In the genomic region with DNA sequence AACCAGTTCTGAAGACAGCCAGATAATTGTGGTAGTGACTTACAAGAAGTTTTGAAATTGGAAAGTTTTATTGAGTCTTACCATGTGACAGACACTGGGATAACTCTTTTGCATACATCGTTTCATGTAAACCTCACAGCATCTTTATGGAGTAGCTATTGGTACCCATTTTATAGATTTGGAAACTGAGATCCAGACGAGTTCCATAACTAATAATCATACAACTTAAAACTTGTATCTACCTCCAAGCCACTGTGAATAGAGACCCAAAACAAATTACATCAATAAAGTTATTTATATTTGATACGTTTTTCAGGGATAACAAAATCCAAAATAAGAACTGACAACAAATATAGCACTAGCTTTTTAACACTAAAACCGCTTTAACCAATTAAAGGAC, we compare ENCODE assay signal across 2 cellular contexts.
TF ChIP-seq lines count a peak whose summit lies in the region.

No MANE protein-coding gene starts in this region.

TF ChIP-seq in HepG2, 621 proteins besides CTCF, POLR2A, EP300 and RAD21:
- TF ChIP-seq FOXP1 (IDR thresholded peaks at IDR 0.05) (no peak), FOXP1 (CRISPR knock-in tag; IDR thresholded peaks at IDR 0.05) (no peak), ZNF629 (CRISPR knock-in tag; conservative IDR thresholded peaks at IDR 0.05) (peak; percentile 91)

TF ChIP-seq in K562, 482 proteins besides CTCF, POLR2A, EP300 and RAD21:
- TF ChIP-seq ZNF668 (CRISPR knock-in tag; IDR thresholded peaks at IDR 0.05): no peak
- TF ChIP-seq NFYB (IDR thresholded peaks at IDR 0.05; ENCODE audit: extremely low read depth, insufficient read length): no peak
- TF ChIP-seq ZNF197 (CRISPR knock-in tag; IDR thresholded peaks at IDR 0.05; ENCODE audit: low read depth): no peak
- peak in 1 of 2 experiments; percentile 33; a peak in 1 of 4 replicates for TF ChIP-seq KDM1A (IDR thresholded peaks at IDR 0.05)
- TF ChIP-seq BCOR (IDR thresholded peaks at IDR 0.05): peak; percentile 78
- TF ChIP-seq SMARCA5 (IDR thresholded peaks at IDR 0.05): 0 out of 2 replicates have a peak, but pooled peaks have one; percentile 36
- TF ChIP-seq RHOXF2B (CRISPR knock-in tag; conservative IDR thresholded peaks at IDR 0.05): no peak
- no peak for TF ChIP-seq ELF1 (tag; IDR thresholded peaks at IDR 0.05)
- TF ChIP-seq NEUROD1 (IDR thresholded peaks at IDR 0.05; ENCODE audit: borderline replicate concordance, low read depth, low read length, partially characterized antibody): no peak
- TF ChIP-seq L3MBTL2 (IDR thresholded peaks at IDR 0.05): no peak
- TF ChIP-seq, protein P1, sequence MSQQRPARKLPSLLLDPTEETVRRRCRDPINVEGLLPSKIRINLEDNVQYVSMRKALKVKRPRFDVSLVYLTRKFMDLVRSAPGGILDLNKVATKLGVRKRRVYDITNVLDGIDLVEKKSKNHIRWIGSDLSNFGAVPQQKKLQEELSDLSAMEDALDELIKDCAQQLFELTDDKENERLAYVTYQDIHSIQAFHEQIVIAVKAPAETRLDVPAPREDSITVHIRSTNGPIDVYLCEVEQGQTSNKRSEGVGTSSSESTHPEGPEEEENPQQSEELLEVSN (IDR thresholded peaks at IDR 0.05; ENCODE audit: borderline replicate concordance in 1 of 2, extremely low read depth in 1 of 2, insufficient read depth in 1 of 2, insufficient read length in 1 of 2, low read depth in 1 of 2, low read length in 1 of 2, poor library complexity in 1 of 2, severe bottlenecking in 1 of 2): no peak
- no peak for TF ChIP-seq CCAR2 (IDR thresholded peaks at IDR 0.05; ENCODE audit: low read depth, low read length)
- no peak for TF ChIP-seq STAT5A (IDR thresholded peaks at IDR 0.05; ENCODE audit: borderline replicate concordance, low read length)
- TF ChIP-seq ZNF212 (CRISPR knock-in tag; IDR thresholded peaks at IDR 0.05): no peak
- TF ChIP-seq ZNF778 (CRISPR knock-in tag; IDR thresholded peaks at IDR 0.05): no peak
- 0 out of 4 replicates have a peak, but pooled peaks of 1 of the 2 experiments have one; percentile 17 for TF ChIP-seq RCOR1 (IDR thresholded peaks at IDR 0.05; ENCODE audit: borderline replicate concordance in 1 of 2, low read depth in 2 of 2, low read length in 2 of 2)
- TF ChIP-seq MEIS2 (IDR thresholded peaks at IDR 0.05; ENCODE audit: partially characterized antibody): no peak
- TF ChIP-seq, protein P2, sequence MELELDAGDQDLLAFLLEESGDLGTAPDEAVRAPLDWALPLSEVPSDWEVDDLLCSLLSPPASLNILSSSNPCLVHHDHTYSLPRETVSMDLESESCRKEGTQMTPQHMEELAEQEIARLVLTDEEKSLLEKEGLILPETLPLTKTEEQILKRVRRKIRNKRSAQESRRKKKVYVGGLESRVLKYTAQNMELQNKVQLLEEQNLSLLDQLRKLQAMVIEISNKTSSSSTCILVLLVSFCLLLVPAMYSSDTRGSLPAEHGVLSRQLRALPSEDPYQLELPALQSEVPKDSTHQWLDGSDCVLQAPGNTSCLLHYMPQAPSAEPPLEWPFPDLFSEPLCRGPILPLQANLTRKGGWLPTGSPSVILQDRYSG (tag; conservative IDR thresholded peaks at IDR 0.05; ENCODE audit: low read depth): no peak
- TF ChIP-seq TCF7 (IDR thresholded peaks at IDR 0.05; ENCODE audit: borderline replicate concordance): no peak
- TF ChIP-seq FOS (IDR thresholded peaks at IDR 0.05; ENCODE audit: extremely low read depth, insufficient read length): no peak
- no peak for TF ChIP-seq MTF1 (CRISPR knock-in tag; IDR thresholded peaks at IDR 0.05; ENCODE audit: borderline replicate concordance)
- TF ChIP-seq ADNP (tag; IDR thresholded peaks at IDR 0.05): peak; percentile 57; the same call in 1 of the 2 replicates
- TF ChIP-seq ZNF707 (CRISPR knock-in tag; conservative IDR thresholded peaks at IDR 0.05): no peak
- no peak for TF ChIP-seq NBN (IDR thresholded peaks at IDR 0.05; ENCODE audit: low read depth)
- no peak for TF ChIP-seq SP2 (IDR thresholded peaks at IDR 0.05; ENCODE audit: extremely low read depth, low read depth, low read length, poor library complexity, severe bottlenecking)
- no peak for TF ChIP-seq SIN3A (IDR thresholded peaks at IDR 0.05; ENCODE audit: borderline replicate concordance in 2 of 2, control insufficient read depth in 1 of 2, low read depth in 2 of 2, low read length in 2 of 2)
- TF ChIP-seq ZNF121 (CRISPR knock-in tag; conservative IDR thresholded peaks at IDR 0.05): no peak
- TF ChIP-seq MTA3 (IDR thresholded peaks at IDR 0.05; ENCODE audit: borderline replicate concordance): no peak
- no peak for TF ChIP-seq SOX6 (IDR thresholded peaks at IDR 0.05)
- TF ChIP-seq, protein P3, sequence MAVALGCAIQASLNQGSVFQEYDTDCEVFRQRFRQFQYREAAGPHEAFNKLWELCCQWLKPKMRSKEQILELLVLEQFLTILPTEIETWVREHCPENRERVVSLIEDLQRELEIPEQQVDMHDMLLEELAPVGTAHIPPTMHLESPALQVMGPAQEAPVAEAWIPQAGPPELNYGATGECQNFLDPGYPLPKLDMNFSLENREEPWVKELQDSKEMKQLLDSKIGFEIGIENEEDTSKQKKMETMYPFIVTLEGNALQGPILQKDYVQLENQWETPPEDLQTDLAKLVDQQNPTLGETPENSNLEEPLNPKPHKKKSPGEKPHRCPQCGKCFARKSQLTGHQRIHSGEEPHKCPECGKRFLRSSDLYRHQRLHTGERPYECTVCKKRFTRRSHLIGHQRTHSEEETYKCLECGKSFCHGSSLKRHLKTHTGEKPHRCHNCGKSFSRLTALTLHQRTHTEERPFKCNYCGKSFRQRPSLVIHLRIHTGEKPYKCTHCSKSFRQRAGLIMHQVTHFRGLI (CRISPR knock-in tag; IDR thresholded peaks at IDR 0.05): no peak
- TF ChIP-seq, protein P4, sequence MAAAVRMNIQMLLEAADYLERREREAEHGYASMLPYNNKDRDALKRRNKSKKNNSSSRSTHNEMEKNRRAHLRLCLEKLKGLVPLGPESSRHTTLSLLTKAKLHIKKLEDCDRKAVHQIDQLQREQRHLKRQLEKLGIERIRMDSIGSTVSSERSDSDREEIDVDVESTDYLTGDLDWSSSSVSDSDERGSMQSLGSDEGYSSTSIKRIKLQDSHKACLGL (CRISPR knock-in tag; IDR thresholded peaks at IDR 0.05; ENCODE audit: borderline replicate concordance, poor library complexity, severe bottlenecking): no peak
- TF ChIP-seq RBM25 (IDR thresholded peaks at IDR 0.05; ENCODE audit: low read depth, low read length, severe bottlenecking): peak; percentile 98
- no peak for TF ChIP-seq ZNF695 (CRISPR knock-in tag; IDR thresholded peaks at IDR 0.05)
- TF ChIP-seq HNRNPH1 (optimal IDR thresholded peaks at IDR 0.05; ENCODE audit: low read depth, low read length): no peak
- no peak for TF ChIP-seq SAFB (IDR thresholded peaks at IDR 0.05; ENCODE audit: borderline replicate concordance, low read depth, low read length)
- no peak for TF ChIP-seq U2AF1 (optimal IDR thresholded peaks at IDR 0.05; ENCODE audit: low read depth, low read length)
- TF ChIP-seq PRMT5 (CRISPR knock-in tag; IDR thresholded peaks at IDR 0.05): no peak
- TF ChIP-seq IFI16 (CRISPR knock-in tag; IDR thresholded peaks at IDR 0.05): no peak
- no peak for TF ChIP-seq ZC3H8 (IDR thresholded peaks at IDR 0.05)
- no peak for TF ChIP-seq ETV5 (CRISPR knock-in tag; IDR thresholded peaks at IDR 0.05; ENCODE audit: low read depth)
- TF ChIP-seq, protein P5, sequence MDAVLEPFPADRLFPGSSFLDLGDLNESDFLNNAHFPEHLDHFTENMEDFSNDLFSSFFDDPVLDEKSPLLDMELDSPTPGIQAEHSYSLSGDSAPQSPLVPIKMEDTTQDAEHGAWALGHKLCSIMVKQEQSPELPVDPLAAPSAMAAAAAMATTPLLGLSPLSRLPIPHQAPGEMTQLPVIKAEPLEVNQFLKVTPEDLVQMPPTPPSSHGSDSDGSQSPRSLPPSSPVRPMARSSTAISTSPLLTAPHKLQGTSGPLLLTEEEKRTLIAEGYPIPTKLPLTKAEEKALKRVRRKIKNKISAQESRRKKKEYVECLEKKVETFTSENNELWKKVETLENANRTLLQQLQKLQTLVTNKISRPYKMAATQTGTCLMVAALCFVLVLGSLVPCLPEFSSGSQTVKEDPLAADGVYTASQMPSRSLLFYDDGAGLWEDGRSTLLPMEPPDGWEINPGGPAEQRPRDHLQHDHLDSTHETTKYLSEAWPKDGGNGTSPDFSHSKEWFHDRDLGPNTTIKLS (IDR thresholded peaks at IDR 0.05; ENCODE audit: borderline replicate concordance, low read depth): no peak
- TF ChIP-seq TCFL5 (CRISPR knock-in tag; conservative IDR thresholded peaks at IDR 0.05): no peak
- TF ChIP-seq RUNX1 (IDR thresholded peaks at IDR 0.05; ENCODE audit: low read depth): no peak
- TF ChIP-seq HDGF (IDR thresholded peaks at IDR 0.05): no peak
- TF ChIP-seq RBM34 (IDR thresholded peaks at IDR 0.05; ENCODE audit: borderline replicate concordance, insufficient read depth, low read length): no peak
- TF ChIP-seq CHD4 (IDR thresholded peaks at IDR 0.05; ENCODE audit: insufficient read depth, insufficient replicate concordance, low read depth, low read length, poor library complexity, severe bottlenecking): peak; percentile 66
- TF ChIP-seq PHB (CRISPR knock-in tag; IDR thresholded peaks at IDR 0.05): no peak
- TF ChIP-seq STAG1 (CRISPR knock-in tag; IDR thresholded peaks at IDR 0.05; ENCODE audit: borderline replicate concordance): no peak
- TF ChIP-seq, protein P6, sequence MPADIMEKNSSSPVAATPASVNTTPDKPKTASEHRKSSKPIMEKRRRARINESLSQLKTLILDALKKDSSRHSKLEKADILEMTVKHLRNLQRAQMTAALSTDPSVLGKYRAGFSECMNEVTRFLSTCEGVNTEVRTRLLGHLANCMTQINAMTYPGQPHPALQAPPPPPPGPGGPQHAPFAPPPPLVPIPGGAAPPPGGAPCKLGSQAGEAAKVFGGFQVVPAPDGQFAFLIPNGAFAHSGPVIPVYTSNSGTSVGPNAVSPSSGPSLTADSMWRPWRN (IDR thresholded peaks at IDR 0.05; ENCODE audit: low read depth): no peak
- TF ChIP-seq LARP7 (IDR thresholded peaks at IDR 0.05): no peak
- no peak for TF ChIP-seq MBD2 (IDR thresholded peaks at IDR 0.05; ENCODE audit: borderline replicate concordance, low read depth)
- TF ChIP-seq, protein P7, sequence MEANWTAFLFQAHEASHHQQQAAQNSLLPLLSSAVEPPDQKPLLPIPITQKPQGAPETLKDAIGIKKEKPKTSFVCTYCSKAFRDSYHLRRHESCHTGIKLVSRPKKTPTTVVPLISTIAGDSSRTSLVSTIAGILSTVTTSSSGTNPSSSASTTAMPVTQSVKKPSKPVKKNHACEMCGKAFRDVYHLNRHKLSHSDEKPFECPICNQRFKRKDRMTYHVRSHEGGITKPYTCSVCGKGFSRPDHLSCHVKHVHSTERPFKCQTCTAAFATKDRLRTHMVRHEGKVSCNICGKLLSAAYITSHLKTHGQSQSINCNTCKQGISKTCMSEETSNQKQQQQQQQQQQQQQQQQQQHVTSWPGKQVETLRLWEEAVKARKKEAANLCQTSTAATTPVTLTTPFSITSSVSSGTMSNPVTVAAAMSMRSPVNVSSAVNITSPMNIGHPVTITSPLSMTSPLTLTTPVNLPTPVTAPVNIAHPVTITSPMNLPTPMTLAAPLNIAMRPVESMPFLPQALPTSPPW (CRISPR knock-in tag; IDR thresholded peaks at IDR 0.05): no peak
- TF ChIP-seq ZNF146 (CRISPR knock-in tag; IDR thresholded peaks at IDR 0.05; ENCODE audit: unreplicated experiment): no peak
- TF ChIP-seq SRSF7 (optimal IDR thresholded peaks at IDR 0.05; ENCODE audit: low read depth, low read length): no peak
- no peak for TF ChIP-seq ZNF584 (CRISPR knock-in tag; IDR thresholded peaks at IDR 0.05; ENCODE audit: low read depth)
